In genomic region chr10:27223964-27224363, GRCh38 we compare ENCODE assay signal across 8 cellular contexts. TPM values are rescaled to one million over a fixed set of nuclear protein-coding genes. Genes with fewer than 3 reads are reported as not detected.
DNase-seq lines count a peak whose midpoint lies in the region; ATAC-seq lines count a peak whose summit lies in the region.

No MANE protein-coding gene starts in this region.

- ATAC-seq in activated naive CD8-positive, alpha-beta T cell treated with anti-CD3 and anti-CD28 coated beads, Interleukin-2, amount 50 U/mL, for 24 hours, result peak; percentile 54
- no peak for ATAC-seq in HG02970 (IDR thresholded peaks at IDR 0.05; ENCODE audit: low FRiP score, unreplicated experiment)

- H3K27me3 Mint-ChIP-seq in activated naive CD8-positive, alpha-beta T cell treated with anti-CD3 and anti-CD28 coated beads, Interleukin-2, amount 50 U/mL, for 24 hours, result no peaks in the 10 kb centered on the region
- no peaks in the 10 kb centered on the region for H3K27me3 Mint-ChIP-seq in activated naive CD8-positive, alpha-beta T cell treated with anti-CD3 and anti-CD28 coated beads for 36 hours

- no peak overlapping the region for H3K4me3 Mint-ChIP-seq in activated naive CD8-positive, alpha-beta T cell treated with anti-CD3 and anti-CD28 coated beads, Interleukin-2, amount 50 U/mL, for 24 hours
- no peak overlapping the region for H3K4me3 Mint-ChIP-seq in activated naive CD8-positive, alpha-beta T cell treated with anti-CD3 and anti-CD28 coated beads for 36 hours

- peaks cover 18% of the 10 kb centered on the region for H3K4me1 Mint-ChIP-seq in activated naive CD8-positive, alpha-beta T cell treated with anti-CD3 and anti-CD28 coated beads, Interleukin-2, amount 50 U/mL, for 24 hours
- peaks cover 13% of the 10 kb centered on the region for H3K4me1 Mint-ChIP-seq in activated naive CD8-positive, alpha-beta T cell treated with anti-CD3 and anti-CD28 coated beads for 36 hours

- H3K9me3 Mint-ChIP-seq in activated naive CD8-positive, alpha-beta T cell treated with anti-CD3 and anti-CD28 coated beads, Interleukin-2, amount 50 U/mL, for 24 hours, result no peaks in the 10 kb centered on the region
- no peaks in the 10 kb centered on the region for H3K9me3 Mint-ChIP-seq in activated naive CD8-positive, alpha-beta T cell treated with anti-CD3 and anti-CD28 coated beads for 36 hours

- peaks cover 20% of the 10 kb centered on the region for H3K36me3 Mint-ChIP-seq in activated naive CD8-positive, alpha-beta T cell treated with anti-CD3 and anti-CD28 coated beads, Interleukin-2, amount 50 U/mL, for 24 hours (ENCODE audit: low read depth)
- H3K36me3 Mint-ChIP-seq in activated naive CD8-positive, alpha-beta T cell treated with anti-CD3 and anti-CD28 coated beads for 36 hours, result peaks cover 16% of the 10 kb centered on the region

- peak; percentile 41 for DNase-seq in activated naive CD8-positive, alpha-beta T cell treated with anti-CD3 and anti-CD28 coated beads, Interleukin-2, amount 50 U/mL, for 24 hours
- DNase-seq in activated naive CD8-positive, alpha-beta T cell treated with anti-CD3 and anti-CD28 coated beads for 36 hours, result no peak
- peak; percentile 24 for DNase-seq in NCI-H460 (ENCODE audit: extremely low read depth, low read depth)
- peak; percentile 6 for DNase-seq in activated gamma-delta T cell treated with anti-CD3 and anti-CD28 coated beads, Interleukin-2, amount 50 U/mL, for 16 hours (ENCODE audit: low read depth)
- DNase-seq in iPS-NIHi7 (ENCODE audit: extremely low spot score), result peak; percentile 12
- peak in 2 of 3 experiments; percentile 14 to 29 for DNase-seq in stimulated activated CD4-positive, alpha-beta T cell treated with anti-CD3 and anti-CD28 coated beads, TNF-alpha, amount 100 ng/mL, for 4 hours (ENCODE audit: low read depth in 3 of 3)
- no peak for DNase-seq in KG1 (lab: John Stamatoyannopoulos, UW)

- no peak overlapping the region for H3K27ac Mint-ChIP-seq in activated naive CD8-positive, alpha-beta T cell treated with anti-CD3 and anti-CD28 coated beads, Interleukin-2, amount 50 U/mL, for 24 hours
- H3K27ac Mint-ChIP-seq in activated naive CD8-positive, alpha-beta T cell treated with anti-CD3 and anti-CD28 coated beads for 36 hours, result no peak overlapping the region

RNA-seq across cellular contexts. Expression of gene ACBD5, which starts 16.6 kb away (rescaled TPM):
- total RNA-seq in activated naive CD8-positive, alpha-beta T cell treated with anti-CD3 and anti-CD28 coated beads for 36 hours, result 10 to 100 TPM; 18.1 to 20.2 TPM
- total RNA-seq in NCI-H460 (2014; rRNA removed; shearing (Covaris generic)), result 25.7 and 30.9 TPM in 2 replicates
- polyA plus RNA-seq in NCI-H460 (2014; cell fraction: nucleus; rRNA removed), result 12.9 and 18.1 TPM in 2 replicates

Comparison
In these comparisons a context has a peak if more than half of its experiments do, and no peak if none do; other contexts are left out.
1. DNase-seq: peak in activated naive CD8-positive, alpha-beta T cell treated with anti-CD3 and anti-CD28 coated beads, Interleukin-2, amount 50 U/mL, for 24 hours (single experiment), NCI-H460 (single experiment), activated gamma-delta T cell treated with anti-CD3 and anti-CD28 coated beads, Interleukin-2, amount 50 U/mL, for 16 hours (single experiment), iPS-NIHi7 (single experiment) and stimulated activated CD4-positive, alpha-beta T cell treated with anti-CD3 and anti-CD28 coated beads, TNF-alpha, amount 100 ng/mL, for 4 hours (2 of 3); none in activated naive CD8-positive, alpha-beta T cell treated with anti-CD3 and anti-CD28 coated beads for 36 hours (single experiment) and KG1 (single experiment).